8 cellular contexts compared by ENCODE assay signal in the genomic region with DNA sequence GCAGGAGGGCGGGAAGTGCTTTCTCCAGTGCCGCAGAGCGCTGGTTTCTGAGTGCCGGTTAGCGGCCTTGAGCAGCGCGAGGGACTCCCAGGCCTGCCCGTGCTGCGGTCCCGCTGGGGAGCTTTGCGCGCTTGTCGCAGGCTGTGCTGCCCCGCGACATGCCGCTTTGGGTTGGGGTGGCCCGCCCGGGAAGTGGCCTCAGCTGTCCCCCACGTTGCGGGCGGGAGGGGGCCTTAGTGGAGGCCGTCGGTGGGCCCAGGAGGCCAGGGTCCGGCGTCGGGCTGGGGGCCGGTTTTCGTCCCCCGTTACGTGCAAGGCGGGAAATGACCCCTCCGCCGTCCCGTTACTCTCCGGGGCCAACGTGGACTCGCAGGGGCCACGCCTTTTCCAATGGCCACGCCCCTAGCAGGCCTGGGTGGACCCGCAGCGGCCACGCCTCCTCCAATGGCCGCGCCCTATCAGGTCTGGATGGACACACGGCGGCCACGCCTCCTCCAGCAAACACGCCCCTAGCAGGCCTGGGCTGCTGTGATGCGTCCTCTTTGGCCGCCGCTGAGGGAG. TPM values are rescaled to one million over a fixed set of nuclear protein-coding genes. Genes with fewer than 3 reads are reported as not detected.
A peak's percentile ranks its signal among the peaks of the same experiment; 100 is the strongest.
DNase-seq lines count a peak whose midpoint lies in the region; ATAC-seq and TF ChIP-seq lines count a peak whose summit lies in the region.

No MANE protein-coding gene starts in this region.

- H3K4me1 ChIP-seq in prostate gland (replicated peaks) (no peaks in the 10 kb centered on the region), urinary bladder (ENCODE audit: insufficient read depth) (no peaks in the 10 kb centered on the region)

- peak; percentile 97 for DNase-seq in GM10266 (ENCODE audit: extremely low spot score)
- peak; percentile 57 for DNase-seq in NCI-H1048 (lab: John Stamatoyannopoulos, UW)
- peak; percentile 61 to 92 (median 80) for DNase-seq in T-helper 2 cell
- peak; percentile 59 to 98 (median 91) for DNase-seq in anterior cingulate cortex (lab: John Stamatoyannopoulos, UW)
- peak; percentile 100 for DNase-seq in left ventricle myocardium superior
- peak; percentile 98 for DNase-seq in prostate gland (ENCODE audit: low spot score)

- intact Hi-C loops in left ventricle myocardium superior (cut with micrococcal nuclease) = no loop called here
- intact Hi-C loops in prostate gland (cut with DNase I) = loop anchor here (2.0 kb wide), 1 partner anchor 44 kb away; a partner anchor contains a TSS

- TF ChIP-seq POLR2A in prostate gland (IDR thresholded peaks at IDR 0.05) = peak; percentile 41

- TF ChIP-seq CTCF in GM10266 (IDR thresholded peaks at IDR 0.05; ENCODE audit: control insufficient read depth, insufficient read depth, low read depth, missing control alignments) = no peak
- no peak for TF ChIP-seq CTCF in prostate gland (IDR thresholded peaks at IDR 0.05)

- H3K27me3 ChIP-seq in prostate gland (replicated peaks; ENCODE audit: insufficient read depth) = no peaks in the 10 kb centered on the region

- H3K27ac ChIP-seq in prostate gland = peak overlapping the region; percentile 94 to 95
- peak overlapping the region; percentile 80 for H3K27ac ChIP-seq in urinary bladder (ENCODE audit: low read depth)

- WGBS in prostate gland = 1% methylated on average over 47 of the region's 51 CpGs
- WGBS in urinary bladder = under 1% methylated on average over 51 of the region's 51 CpGs

- no peaks in the 10 kb centered on the region for H3K36me3 ChIP-seq in prostate gland
- no peaks in the 10 kb centered on the region for H3K36me3 ChIP-seq in urinary bladder (ENCODE audit: insufficient read depth)

- H3K4me3 ChIP-seq in prostate gland (peak overlapping the region; percentile 85 to 92), urinary bladder (ENCODE audit: low read depth, low read length) (peak overlapping the region; percentile 60)

- peak; percentile 50 for ATAC-seq in HG02588 (IDR thresholded peaks at IDR 0.05; ENCODE audit: unreplicated experiment)
- peak; percentile 89 for ATAC-seq in left ventricle myocardium superior

- H3K9me3 ChIP-seq in prostate gland = no peaks in the 10 kb centered on the region

RNA-seq across cellular contexts. Expression of a gene that starts 1.0 kb away (rescaled TPM):
- total RNA-seq in left ventricle myocardium superior (14.4 TPM), prostate gland (10 to 100 TPM; 27.1 to 32.7 TPM), urinary bladder (24.5 TPM)
- polyA plus RNA-seq in urinary bladder = 18.8 TPM

RNA-seq across cellular contexts. Expression of a gene that starts 43.8 kb away (rescaled TPM):
- total RNA-seq in left ventricle myocardium superior (3.7 TPM), prostate gland (10 to 100 TPM in 1 of 2 donors, 1 to 10 TPM in 1; 5.3 to 20.5 TPM), urinary bladder (8.5 TPM)
- polyA plus RNA-seq in urinary bladder = 6.7 TPM

RNA-seq across cellular contexts. Expression of a gene that starts 44.0 kb away (rescaled TPM):
- total RNA-seq in left ventricle myocardium superior = 35.2 TPM
- 10 to 100 TPM; 20.9 to 28.5 TPM for total RNA-seq in prostate gland
- total RNA-seq in urinary bladder = 20.3 TPM
- 17.0 TPM for polyA plus RNA-seq in urinary bladder

Comparison
In these comparisons a context has a peak if more than half of its experiments do, and no peak if none do; other contexts are left out.
1. Peak in every context shown above with its lines: DNase-seq, ATAC-seq, H3K4me3 ChIP-seq and H3K27ac ChIP-seq.